8 cellular contexts compared by ENCODE assay signal in the genomic region with DNA sequence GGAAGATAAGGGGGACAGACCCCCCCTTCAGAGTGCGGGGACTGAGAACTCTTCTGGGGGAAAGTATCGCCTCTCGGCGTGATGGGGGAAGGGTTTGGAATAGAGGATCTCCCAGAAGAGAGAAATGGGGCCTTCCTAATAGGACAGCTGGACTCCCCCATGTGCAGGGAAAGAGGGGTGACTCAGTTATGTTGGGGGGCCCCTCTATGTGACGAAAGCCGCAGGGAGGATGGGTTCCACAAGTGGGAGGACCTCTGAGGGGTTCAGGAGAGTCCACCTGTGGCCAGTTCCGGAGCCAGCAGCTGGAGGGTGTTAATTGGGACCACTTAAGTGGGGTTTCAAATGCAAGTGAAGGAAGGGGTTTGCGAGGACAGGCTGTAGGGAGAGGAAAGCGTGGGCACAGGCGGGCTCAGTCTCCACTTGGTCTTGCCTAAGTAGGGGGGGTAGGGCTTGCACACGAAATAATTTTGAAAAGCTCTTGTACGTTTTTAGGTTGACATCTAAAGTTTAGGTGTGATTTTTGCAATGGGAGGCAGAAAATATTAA. TPM values are rescaled to one million over a fixed set of nuclear protein-coding genes. Genes with fewer than 3 reads are reported as not detected.
DNase-seq lines count a peak whose midpoint lies in the region; ATAC-seq, FAIRE-seq and TF ChIP-seq lines count a peak whose summit lies in the region.

No MANE protein-coding gene starts in this region.

- no peak overlapping the region for H2BK120ac ChIP-seq in mesenchymal stem cell (ENCODE audit: low read depth, low read length)

- no peak overlapping the region for H2AFZ ChIP-seq in mesenchymal stem cell (ENCODE audit: low read depth, low read length)

- no peak overlapping the region for H2BK12ac ChIP-seq in mesenchymal stem cell (ENCODE audit: low read length in 2 of 2)

- no peak overlapping the region for H3K23ac ChIP-seq in mesenchymal stem cell (ENCODE audit: low read length in 2 of 2)

- no peaks in the 10 kb centered on the region for H3K27me3 ChIP-seq in CD4-positive, alpha-beta memory T cell (ENCODE audit: insufficient read depth, low read length)
- H3K27me3 ChIP-seq in ascending aorta (no peaks in the 10 kb centered on the region), mesenchymal stem cell (ENCODE audit: control insufficient read depth in 1 of 2, insufficient read depth in 1 of 2, low read length in 2 of 2) (peaks cover 0 to 14% of the 10 kb centered on the region in 2 experiments)

- peaks cover 21% of the 10 kb centered on the region for H3K36me3 ChIP-seq in CD4-positive, alpha-beta memory T cell (ENCODE audit: insufficient read depth, low read length)
- H3K36me3 ChIP-seq in ascending aorta (peaks cover 3 to 8% of the 10 kb centered on the region in 2 donors), mesenchymal stem cell (ENCODE audit: control insufficient read depth in 1 of 2, insufficient read depth in 2 of 2, low read depth in 1 of 2, low read length in 2 of 2) (peaks cover 26 to 30% of the 10 kb centered on the region in 2 experiments)

- peak overlapping the region; percentile 78 for H3K27ac ChIP-seq in CD4-positive, alpha-beta memory T cell (ENCODE audit: low read depth, low read length)
- H3K27ac ChIP-seq in ascending aorta (peak overlapping the region; percentile 45 to 92), mesenchymal stem cell (ENCODE audit: low read length, poor library complexity, severe bottlenecking) (no peak overlapping the region)

- H3K4ac ChIP-seq in mesenchymal stem cell (ENCODE audit: low read depth in 1 of 2, low read length in 2 of 2): no peak overlapping the region

- peak overlapping the region; percentile 13 to 82 (median 71) for H3K4me3 Mint-ChIP-seq in CD4-positive, alpha-beta memory T cell
- peak overlapping the region; percentile 94 for H3K4me3 Mint-ChIP-seq in HFFc6

- H3K27ac Mint-ChIP-seq in CD4-positive, alpha-beta memory T cell: peak overlapping the region; percentile 67 to 91 (median 75)
- H3K27ac Mint-ChIP-seq in HFFc6: peak overlapping the region; percentile 92

- no peak overlapping the region for H4K8ac ChIP-seq in mesenchymal stem cell (ENCODE audit: low read length)

- peaks cover 9 to 28% (median 19%) of the 10 kb centered on the region in 4 donors for H3K4me1 Mint-ChIP-seq in CD4-positive, alpha-beta memory T cell
- peaks cover 26% of the 10 kb centered on the region for H3K4me1 Mint-ChIP-seq in HFFc6 (ENCODE audit: low read depth)

- peaks cover 19% of the 10 kb centered on the region for H3K79me1 ChIP-seq in mesenchymal stem cell (replicated peaks; ENCODE audit: low read length, poor library complexity, severe bottlenecking)

- no peaks in the 10 kb centered on the region for H3K9me3 Mint-ChIP-seq in CD4-positive, alpha-beta memory T cell
- H3K9me3 Mint-ChIP-seq in HFFc6: no peaks in the 10 kb centered on the region

- no peak overlapping the region for H4K91ac ChIP-seq in mesenchymal stem cell (ENCODE audit: low read length)

- no peak overlapping the region for H2BK15ac ChIP-seq in mesenchymal stem cell (ENCODE audit: low read depth, poor library complexity, severe bottlenecking)

- H2AK5ac ChIP-seq in mesenchymal stem cell (ENCODE audit: low read length, severe bottlenecking): no peak overlapping the region

- no peaks in the 10 kb centered on the region for H3K9me3 ChIP-seq in CD4-positive, alpha-beta memory T cell (ENCODE audit: control insufficient read depth in 1 of 2, low read length in 2 of 2)
- H3K9me3 ChIP-seq in ascending aorta (no peaks in the 10 kb centered on the region), mesenchymal stem cell (ENCODE audit: control insufficient read depth, low read length) (peaks cover 3% of the 10 kb centered on the region)

- intact Hi-C loops in CD4-positive, alpha-beta memory T cell (cut with micrococcal nuclease): loop anchor here (2.0 kb wide), 1 partner anchor 16 kb away; no protein-coding TSS in a partner anchor
- intact Hi-C loops in ascending aorta (cut with DNase I): loop anchor here (2.0 to 10.0 kb wide), 4 partner anchors 104 to 572 kb away; a partner anchor contains a TSS

- H3K14ac ChIP-seq in mesenchymal stem cell (ENCODE audit: low read length in 2 of 2): no peak overlapping the region

- peak overlapping the region; percentile 23 to 74 for H3K4me3 ChIP-seq in CD4-positive, alpha-beta memory T cell (ENCODE audit: low read length in 2 of 2)
- peak overlapping the region; percentile 77 to 88 for H3K4me3 ChIP-seq in ascending aorta
- H3K4me3 ChIP-seq in mesenchymal stem cell (ENCODE audit: insufficient read depth in 1 of 2, low read depth in 1 of 2, low read length in 2 of 2): peak overlapping the region; percentile 70 to 85

- peaks cover 24% of the 10 kb centered on the region for H3K4me1 ChIP-seq in CD4-positive, alpha-beta memory T cell (ENCODE audit: insufficient read depth, low read length)
- no peaks in the 10 kb centered on the region for H3K4me1 ChIP-seq in ascending aorta
- H3K4me1 ChIP-seq in mesenchymal stem cell (ENCODE audit: control insufficient read depth, insufficient read depth, low read depth, low read length): peaks cover 9% of the 10 kb centered on the region

- FAIRE-seq in D721Med (lab: Jason Lieb, UNC): no peak

- 1% methylated on average over 12 of the region's 12 CpGs for WGBS in mesenchymal stem cell

- no peaks in the 10 kb centered on the region for H3K27me3 Mint-ChIP-seq in CD4-positive, alpha-beta memory T cell
- no peaks in the 10 kb centered on the region; the same call in 1 of the 2 replicates for H3K27me3 Mint-ChIP-seq in HFFc6 (ENCODE audit: insufficient read depth)

- TF ChIP-seq CTCF in HFFc6 (IDR thresholded peaks at IDR 0.05) (no peak), ascending aorta (IDR thresholded peaks at IDR 0.05) (no peak), D721Med (IDR thresholded peaks at IDR 0.05; ENCODE audit: insufficient read depth, missing control alignments) (no peak)

- POLR2A ChIA-PET in CD4-positive, alpha-beta memory T cell (lab: Charles Lee; ENCODE audit: partially characterized antibody): interaction anchor here (0.6 to 3.9 kb wide), 8 partner anchors 12 to 244 kb away, joined by 3 to 48 read pairs (median 12); a partner anchor contains a TSS

- DNase-seq in CD4-positive, alpha-beta memory T cell: peak in 2 of 5 donors; percentile 15 to 39
- no peak for DNase-seq in HFFc6
- DNase-seq in ascending aorta (ENCODE audit: low spot score in 2 of 2): no peak
- DNase-seq in mesenchymal stem cell: peak; percentile 22
- no peak for DNase-seq in medulla oblongata (ENCODE audit: extremely low spot score)
- no peak for DNase-seq in D721Med (ENCODE audit: insufficient read length, low spot score)
- DNase-seq in ureter (ENCODE audit: low spot score): no peak

- H3K9ac ChIP-seq in mesenchymal stem cell (ENCODE audit: low read length): peak overlapping the region; percentile 87

- H3K4me2 ChIP-seq in mesenchymal stem cell (ENCODE audit: low read length, poor library complexity, severe bottlenecking): peak overlapping the region; percentile 81

- peak overlapping the region in 1 of 2 experiments; percentile 33 for H3K18ac ChIP-seq in mesenchymal stem cell (ENCODE audit: low read depth in 1 of 2, low read length in 2 of 2)

- no peak overlapping the region for H2BK5ac ChIP-seq in mesenchymal stem cell (ENCODE audit: low read depth, low read length, poor library complexity, severe bottlenecking)

- ATAC-seq in HG03442 (IDR thresholded peaks at IDR 0.05; ENCODE audit: unreplicated experiment): no peak

- CTCF ChIA-PET in CD4-positive, alpha-beta memory T cell (lab: Charles Lee; ENCODE audit: partially characterized antibody): no interaction called here

- peaks cover 6 to 25% of the 10 kb centered on the region in 2 donors for H3K36me3 Mint-ChIP-seq in CD4-positive, alpha-beta memory T cell
- H3K36me3 Mint-ChIP-seq in HFFc6 (ENCODE audit: low read depth): peaks cover 5% of the 10 kb centered on the region; the same call in 1 of the 2 replicates

RNA-seq across cellular contexts. Expression of a gene that starts 0.7 kb away (rescaled TPM):
- total RNA-seq in CD4-positive, alpha-beta memory T cell: 10 to 100 TPM in 1 of 2 experiments, 1 to 10 TPM in 1; 8.7 to 10.2 TPM
- 10 to 100 TPM; 12.4 to 15.6 TPM for polyA plus RNA-seq in CD4-positive, alpha-beta memory T cell
- 10 to 100 TPM in 4 of 6 experiments, 1 to 10 TPM in 2; 6.9 to 12.0 (median 11.4) TPM for total RNA-seq in HFFc6 (2021; fragmentation: NEBNext Ultra II Directional; extraction: Animal tissue kit (Norgen Biotek cat#: 25700))
- total RNA-seq in ascending aorta: 0.21 TPM
- polyA plus RNA-seq in mesenchymal stem cell (2013, experiment 1 of 2): 2.4 TPM
- polyA plus RNA-seq in mesenchymal stem cell (2013, experiment 2 of 2): 2.1 TPM
- 4.1 TPM for total RNA-seq in ureter

RNA-seq across cellular contexts. Expression of a gene that starts 13.7 kb away (rescaled TPM):
- total RNA-seq in CD4-positive, alpha-beta memory T cell: 100 to 1,000 TPM; 108 to 110 TPM
- polyA plus RNA-seq in CD4-positive, alpha-beta memory T cell: 10 to 100 TPM; 13.4 to 33.8 TPM
- total RNA-seq in HFFc6 (2021; fragmentation: NEBNext Ultra II Directional; extraction: Animal tissue kit (Norgen Biotek cat#: 25700)): under 1 TPM in 1 of 6 experiments, not detected in 5; 0.69 TPM
- 29.5 TPM for total RNA-seq in ascending aorta
- 0.21 TPM for polyA plus RNA-seq in mesenchymal stem cell (2013, experiment 1 of 2)
- polyA plus RNA-seq in mesenchymal stem cell (2013, experiment 2 of 2): 0.22 TPM
- 4.8 TPM for total RNA-seq in ureter
